In the genomic region with DNA sequence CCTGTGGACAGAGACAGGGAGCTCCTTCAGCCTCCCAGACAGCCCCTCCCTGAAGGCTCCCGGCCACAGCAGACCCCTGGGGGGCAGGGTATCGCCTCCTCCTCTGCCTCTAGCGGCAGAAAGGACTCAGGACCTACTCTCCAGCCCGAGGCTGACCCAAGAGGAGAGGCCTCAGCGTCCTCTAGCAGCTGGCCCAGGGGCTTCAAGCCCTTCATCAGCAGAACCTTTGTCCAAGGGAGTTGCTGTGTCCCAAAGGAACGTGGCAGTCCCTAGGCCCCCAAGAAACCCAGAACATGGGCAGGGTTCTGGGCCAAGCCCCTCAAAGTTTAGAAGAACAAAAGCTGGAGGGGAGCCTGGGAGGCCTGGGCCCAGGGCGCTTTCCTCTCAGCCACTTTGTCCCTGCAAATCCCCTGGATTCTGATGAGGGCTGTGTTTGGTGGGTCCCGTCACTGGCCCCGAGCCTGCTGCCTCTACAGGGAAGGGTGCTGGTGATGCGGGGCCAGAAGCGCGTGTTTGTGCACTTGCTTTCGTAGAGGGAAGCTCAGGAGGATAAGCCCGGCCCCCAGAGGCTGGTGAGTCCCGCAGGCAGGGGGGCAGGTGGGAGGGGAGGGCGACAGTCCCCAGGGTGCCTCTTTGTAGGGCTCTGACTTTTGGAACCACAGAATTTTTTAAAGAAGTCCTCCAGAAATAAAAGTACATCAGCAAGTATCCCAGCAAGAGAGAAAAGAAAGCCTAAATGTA, we compare ENCODE assay signal across 1 cellular context.
TF ChIP-seq lines count a peak whose summit lies in the region.

No MANE protein-coding gene starts in this region.

TF ChIP-seq in HepG2, 621 proteins besides CTCF, POLR2A, EP300 and RAD21 (continued from another document and continues in another):
- TF ChIP-seq, protein P1, sequence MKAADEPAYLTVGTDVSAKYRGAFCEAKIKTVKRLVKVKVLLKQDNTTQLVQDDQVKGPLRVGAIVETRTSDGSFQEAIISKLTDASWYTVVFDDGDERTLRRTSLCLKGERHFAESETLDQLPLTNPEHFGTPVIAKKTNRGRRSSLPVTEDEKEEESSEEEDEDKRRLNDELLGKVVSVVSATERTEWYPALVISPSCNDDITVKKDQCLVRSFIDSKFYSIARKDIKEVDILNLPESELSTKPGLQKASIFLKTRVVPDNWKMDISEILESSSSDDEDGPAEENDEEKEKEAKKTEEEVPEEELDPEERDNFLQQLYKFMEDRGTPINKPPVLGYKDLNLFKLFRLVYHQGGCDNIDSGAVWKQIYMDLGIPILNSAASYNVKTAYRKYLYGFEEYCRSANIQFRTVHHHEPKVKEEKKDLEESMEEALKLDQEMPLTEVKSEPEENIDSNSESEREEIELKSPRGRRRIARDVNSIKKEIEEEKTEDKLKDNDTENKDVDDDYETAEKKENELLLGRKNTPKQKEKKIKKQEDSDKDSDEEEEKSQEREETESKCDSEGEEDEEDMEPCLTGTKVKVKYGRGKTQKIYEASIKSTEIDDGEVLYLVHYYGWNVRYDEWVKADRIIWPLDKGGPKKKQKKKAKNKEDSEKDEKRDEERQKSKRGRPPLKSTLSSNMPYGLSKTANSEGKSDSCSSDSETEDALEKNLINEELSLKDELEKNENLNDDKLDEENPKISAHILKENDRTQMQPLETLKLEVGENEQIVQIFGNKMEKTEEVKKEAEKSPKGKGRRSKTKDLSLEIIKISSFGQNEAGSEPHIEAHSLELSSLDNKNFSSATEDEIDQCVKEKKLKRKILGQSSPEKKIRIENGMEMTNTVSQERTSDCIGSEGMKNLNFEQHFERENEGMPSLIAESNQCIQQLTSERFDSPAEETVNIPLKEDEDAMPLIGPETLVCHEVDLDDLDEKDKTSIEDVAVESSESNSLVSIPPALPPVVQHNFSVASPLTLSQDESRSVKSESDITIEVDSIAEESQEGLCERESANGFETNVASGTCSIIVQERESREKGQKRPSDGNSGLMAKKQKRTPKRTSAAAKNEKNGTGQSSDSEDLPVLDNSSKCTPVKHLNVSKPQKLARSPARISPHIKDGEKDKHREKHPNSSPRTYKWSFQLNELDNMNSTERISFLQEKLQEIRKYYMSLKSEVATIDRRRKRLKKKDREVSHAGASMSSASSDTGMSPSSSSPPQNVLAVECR (CRISPR knock-in tag; IDR thresholded peaks at IDR 0.05; ENCODE audit: borderline replicate concordance): peak; percentile 32; the same call in 1 of the 2 replicates
- TF ChIP-seq MEIS1 (CRISPR knock-in tag; IDR thresholded peaks at IDR 0.05; ENCODE audit: borderline replicate concordance) (0 out of 2 replicates have a peak, but pooled peaks have one; percentile 28), ZNF562 (CRISPR knock-in tag; IDR thresholded peaks at IDR 0.05; ENCODE audit: borderline replicate concordance) (no peak), SRSF4 (IDR thresholded peaks at IDR 0.05; ENCODE audit: low read depth, low read length, poor library complexity, severe bottlenecking) (no peak), ZNF343 (CRISPR knock-in tag; IDR thresholded peaks at IDR 0.05) (0 out of 2 replicates have a peak, but pooled peaks have one; percentile 25), EHMT2 (IDR thresholded peaks at IDR 0.05; ENCODE audit: borderline replicate concordance, low read depth, low read length) (no peak), RXRA (CRISPR knock-in tag; IDR thresholded peaks at IDR 0.05) (0 out of 2 replicates have a peak, but pooled peaks have one; percentile 20), MEF2D (CRISPR knock-in tag; IDR thresholded peaks at IDR 0.05) (peak; percentile 41; the same call in 1 of the 2 replicates), ZBTB38 (CRISPR knock-in tag; IDR thresholded peaks at IDR 0.05) (peak; percentile 22; the same call in 1 of the 2 replicates), SP140L (CRISPR knock-in tag; IDR thresholded peaks at IDR 0.05; ENCODE audit: borderline replicate concordance) (no peak), NAIF1 (CRISPR knock-in tag; IDR thresholded peaks at IDR 0.05; ENCODE audit: borderline replicate concordance) (no peak), TRIM24 (CRISPR knock-in tag; IDR thresholded peaks at IDR 0.05) (no peak), ZSCAN25 (CRISPR knock-in tag; IDR thresholded peaks at IDR 0.05) (peak; percentile 47; the same call in 1 of the 2 replicates), TAF1 (CRISPR knock-in tag; IDR thresholded peaks at IDR 0.05) (no peak), YY1 (IDR thresholded peaks at IDR 0.05; ENCODE audit: insufficient read depth, insufficient replicate concordance, low read depth, low read length) (no peak), ZNF777 (CRISPR knock-in tag; IDR thresholded peaks at IDR 0.05) (no peak), ZNF143 (CRISPR knock-in tag; IDR thresholded peaks at IDR 0.05) (no peak), MXI1 (IDR thresholded peaks at IDR 0.05; ENCODE audit: borderline replicate concordance, low read depth, low read length) (no peak), ZNF546 (CRISPR knock-in tag; conservative IDR thresholded peaks at IDR 0.05) (no peak), NFYB (CRISPR knock-in tag; IDR thresholded peaks at IDR 0.05) (no peak), ZNF317 (CRISPR knock-in tag; IDR thresholded peaks at IDR 0.05) (no peak), ZFP37 (CRISPR knock-in tag; IDR thresholded peaks at IDR 0.05; ENCODE audit: borderline replicate concordance) (no peak), ZNF17 (CRISPR knock-in tag; IDR thresholded peaks at IDR 0.05) (no peak), ZNF382 (CRISPR knock-in tag; IDR thresholded peaks at IDR 0.05; ENCODE audit: borderline replicate concordance) (no peak), AKAP8 (CRISPR knock-in tag; IDR thresholded peaks at IDR 0.05) (no peak), ZNF367 (CRISPR knock-in tag; IDR thresholded peaks at IDR 0.05; ENCODE audit: borderline replicate concordance) (no peak), ZNF235 (CRISPR knock-in tag; IDR thresholded peaks at IDR 0.05; ENCODE audit: borderline replicate concordance) (no peak), ZNF557 (CRISPR knock-in tag; IDR thresholded peaks at IDR 0.05) (no peak), FOXO1 (CRISPR knock-in tag; IDR thresholded peaks at IDR 0.05) (no peak), JUND (CRISPR knock-in tag; IDR thresholded peaks at IDR 0.05) (no peak), STAG1 (CRISPR knock-in tag; IDR thresholded peaks at IDR 0.05) (peak; percentile 32), RBFOX2 (IDR thresholded peaks at IDR 0.05; ENCODE audit: low read depth, low read length) (no peak), CBFB (CRISPR knock-in tag; IDR thresholded peaks at IDR 0.05) (0 out of 2 replicates have a peak, but pooled peaks have one; percentile 38), ZNF816 (CRISPR knock-in tag; IDR thresholded peaks at IDR 0.05; ENCODE audit: borderline replicate concordance) (no peak), RAD51 (IDR thresholded peaks at IDR 0.05; ENCODE audit: borderline replicate concordance) (no peak), SYNCRIP (IDR thresholded peaks at IDR 0.05; ENCODE audit: insufficient read depth, low read depth, low read length) (no peak), RARA (CRISPR knock-in tag; IDR thresholded peaks at IDR 0.05) (no peak), ZNF644 (CRISPR knock-in tag; IDR thresholded peaks at IDR 0.05; ENCODE audit: low read depth) (no peak), ZNF776 (CRISPR knock-in tag; IDR thresholded peaks at IDR 0.05) (no peak), ZNF124 (CRISPR knock-in tag; IDR thresholded peaks at IDR 0.05) (no peak), SAP130 (CRISPR knock-in tag; IDR thresholded peaks at IDR 0.05; ENCODE audit: low read depth) (peak; percentile 25), ZBTB7B (CRISPR knock-in tag; IDR thresholded peaks at IDR 0.05) (peak; percentile 55; the same call in 1 of the 2 replicates), ZNF264 (CRISPR knock-in tag; IDR thresholded peaks at IDR 0.05) (no peak)
- TF ChIP-seq, protein P2, sequence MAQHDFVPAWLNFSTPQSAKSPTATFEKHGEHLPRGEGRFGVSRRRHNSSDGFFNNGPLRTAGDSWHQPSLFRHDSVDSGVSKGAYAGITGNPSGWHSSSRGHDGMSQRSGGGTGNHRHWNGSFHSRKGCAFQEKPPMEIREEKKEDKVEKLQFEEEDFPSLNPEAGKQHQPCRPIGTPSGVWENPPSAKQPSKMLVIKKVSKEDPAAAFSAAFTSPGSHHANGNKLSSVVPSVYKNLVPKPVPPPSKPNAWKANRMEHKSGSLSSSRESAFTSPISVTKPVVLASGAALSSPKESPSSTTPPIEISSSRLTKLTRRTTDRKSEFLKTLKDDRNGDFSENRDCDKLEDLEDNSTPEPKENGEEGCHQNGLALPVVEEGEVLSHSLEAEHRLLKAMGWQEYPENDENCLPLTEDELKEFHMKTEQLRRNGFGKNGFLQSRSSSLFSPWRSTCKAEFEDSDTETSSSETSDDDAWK (CRISPR knock-in tag; IDR thresholded peaks at IDR 0.05): no peak
- TF ChIP-seq, protein P3, sequence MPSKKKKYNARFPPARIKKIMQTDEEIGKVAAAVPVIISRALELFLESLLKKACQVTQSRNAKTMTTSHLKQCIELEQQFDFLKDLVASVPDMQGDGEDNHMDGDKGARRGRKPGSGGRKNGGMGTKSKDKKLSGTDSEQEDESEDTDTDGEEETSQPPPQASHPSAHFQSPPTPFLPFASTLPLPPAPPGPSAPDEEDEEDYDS (CRISPR knock-in tag; IDR thresholded peaks at IDR 0.05): no peak
- TF ChIP-seq, protein P4, sequence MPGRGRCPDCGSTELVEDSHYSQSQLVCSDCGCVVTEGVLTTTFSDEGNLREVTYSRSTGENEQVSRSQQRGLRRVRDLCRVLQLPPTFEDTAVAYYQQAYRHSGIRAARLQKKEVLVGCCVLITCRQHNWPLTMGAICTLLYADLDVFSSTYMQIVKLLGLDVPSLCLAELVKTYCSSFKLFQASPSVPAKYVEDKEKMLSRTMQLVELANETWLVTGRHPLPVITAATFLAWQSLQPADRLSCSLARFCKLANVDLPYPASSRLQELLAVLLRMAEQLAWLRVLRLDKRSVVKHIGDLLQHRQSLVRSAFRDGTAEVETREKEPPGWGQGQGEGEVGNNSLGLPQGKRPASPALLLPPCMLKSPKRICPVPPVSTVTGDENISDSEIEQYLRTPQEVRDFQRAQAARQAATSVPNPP (CRISPR knock-in tag; IDR thresholded peaks at IDR 0.05): no peak
- TF ChIP-seq, protein P5, sequence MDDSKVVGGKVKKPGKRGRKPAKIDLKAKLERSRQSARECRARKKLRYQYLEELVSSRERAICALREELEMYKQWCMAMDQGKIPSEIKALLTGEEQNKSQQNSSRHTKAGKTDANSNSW (CRISPR knock-in tag; IDR thresholded peaks at IDR 0.05; ENCODE audit: borderline replicate concordance): no peak
- TF ChIP-seq, protein P6, sequence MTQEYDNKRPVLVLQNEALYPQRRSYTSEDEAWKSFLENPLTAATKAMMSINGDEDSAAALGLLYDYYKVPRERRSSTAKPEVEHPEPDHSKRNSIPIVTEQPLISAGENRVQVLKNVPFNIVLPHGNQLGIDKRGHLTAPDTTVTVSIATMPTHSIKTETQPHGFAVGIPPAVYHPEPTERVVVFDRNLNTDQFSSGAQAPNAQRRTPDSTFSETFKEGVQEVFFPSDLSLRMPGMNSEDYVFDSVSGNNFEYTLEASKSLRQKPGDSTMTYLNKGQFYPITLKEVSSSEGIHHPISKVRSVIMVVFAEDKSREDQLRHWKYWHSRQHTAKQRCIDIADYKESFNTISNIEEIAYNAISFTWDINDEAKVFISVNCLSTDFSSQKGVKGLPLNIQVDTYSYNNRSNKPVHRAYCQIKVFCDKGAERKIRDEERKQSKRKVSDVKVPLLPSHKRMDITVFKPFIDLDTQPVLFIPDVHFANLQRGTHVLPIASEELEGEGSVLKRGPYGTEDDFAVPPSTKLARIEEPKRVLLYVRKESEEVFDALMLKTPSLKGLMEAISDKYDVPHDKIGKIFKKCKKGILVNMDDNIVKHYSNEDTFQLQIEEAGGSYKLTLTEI (CRISPR knock-in tag; conservative IDR thresholded peaks at IDR 0.05): no peak
- TF ChIP-seq, protein P7, sequence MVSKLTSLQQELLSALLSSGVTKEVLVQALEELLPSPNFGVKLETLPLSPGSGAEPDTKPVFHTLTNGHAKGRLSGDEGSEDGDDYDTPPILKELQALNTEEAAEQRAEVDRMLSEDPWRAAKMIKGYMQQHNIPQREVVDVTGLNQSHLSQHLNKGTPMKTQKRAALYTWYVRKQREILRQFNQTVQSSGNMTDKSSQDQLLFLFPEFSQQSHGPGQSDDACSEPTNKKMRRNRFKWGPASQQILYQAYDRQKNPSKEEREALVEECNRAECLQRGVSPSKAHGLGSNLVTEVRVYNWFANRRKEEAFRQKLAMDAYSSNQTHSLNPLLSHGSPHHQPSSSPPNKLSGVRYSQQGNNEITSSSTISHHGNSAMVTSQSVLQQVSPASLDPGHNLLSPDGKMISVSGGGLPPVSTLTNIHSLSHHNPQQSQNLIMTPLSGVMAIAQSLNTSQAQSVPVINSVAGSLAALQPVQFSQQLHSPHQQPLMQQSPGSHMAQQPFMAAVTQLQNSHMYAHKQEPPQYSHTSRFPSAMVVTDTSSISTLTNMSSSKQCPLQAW (CRISPR knock-in tag; IDR thresholded peaks at IDR 0.05): peak; percentile 49; the same call in 1 of the 2 replicates
- TF ChIP-seq, protein P8, sequence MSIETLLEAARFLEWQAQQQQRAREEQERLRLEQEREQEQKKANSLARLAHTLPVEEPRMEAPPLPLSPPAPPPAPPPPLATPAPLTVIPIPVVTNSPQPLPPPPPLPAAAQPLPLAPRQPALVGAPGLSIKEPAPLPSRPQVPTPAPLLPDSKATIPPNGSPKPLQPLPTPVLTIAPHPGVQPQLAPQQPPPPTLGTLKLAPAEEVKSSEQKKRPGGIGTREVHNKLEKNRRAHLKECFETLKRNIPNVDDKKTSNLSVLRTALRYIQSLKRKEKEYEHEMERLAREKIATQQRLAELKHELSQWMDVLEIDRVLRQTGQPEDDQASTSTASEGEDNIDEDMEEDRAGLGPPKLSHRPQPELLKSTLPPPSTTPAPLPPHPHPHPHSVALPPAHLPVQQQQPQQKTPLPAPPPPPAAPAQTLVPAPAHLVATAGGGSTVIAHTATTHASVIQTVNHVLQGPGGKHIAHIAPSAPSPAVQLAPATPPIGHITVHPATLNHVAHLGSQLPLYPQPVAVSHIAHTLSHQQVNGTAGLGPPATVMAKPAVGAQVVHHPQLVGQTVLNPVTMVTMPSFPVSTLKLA (IDR thresholded peaks at IDR 0.05): no peak
- TF ChIP-seq, protein P9, sequence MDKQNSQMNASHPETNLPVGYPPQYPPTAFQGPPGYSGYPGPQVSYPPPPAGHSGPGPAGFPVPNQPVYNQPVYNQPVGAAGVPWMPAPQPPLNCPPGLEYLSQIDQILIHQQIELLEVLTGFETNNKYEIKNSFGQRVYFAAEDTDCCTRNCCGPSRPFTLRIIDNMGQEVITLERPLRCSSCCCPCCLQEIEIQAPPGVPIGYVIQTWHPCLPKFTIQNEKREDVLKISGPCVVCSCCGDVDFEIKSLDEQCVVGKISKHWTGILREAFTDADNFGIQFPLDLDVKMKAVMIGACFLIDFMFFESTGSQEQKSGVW (CRISPR knock-in tag; IDR thresholded peaks at IDR 0.05; ENCODE audit: borderline replicate concordance): no peak
